In genomic region chr2:45611020-45611737, GRCh38 we compare ENCODE assay signal across 8 cellular contexts. TPM values are rescaled to one million over a fixed set of nuclear protein-coding genes. Genes with fewer than 3 reads are reported as not detected.
A peak's percentile ranks its signal among the peaks of the same experiment; 100 is the strongest.
DNase-seq lines count a peak whose midpoint lies in the region; ATAC-seq and TF ChIP-seq lines count a peak whose summit lies in the region.

SRBD1 (minus strand) TSS chr2:45611267; CDS start chr2:45605441, 5,826 bp downstream.

- no peaks in the 10 kb centered on the region for H3K9me3 Mint-ChIP-seq in WTC11

- no peaks in the 10 kb centered on the region for H3K27me3 Mint-ChIP-seq in WTC11 (ENCODE audit: low read depth)

- H3K27ac Mint-ChIP-seq in WTC11 = peak within 1 kb of the TSS; percentile 96

- DNase-seq in AG04450 (ENCODE audit: low read depth, low spot score) = peak; percentile 71
- DNase-seq in NCI-H226 = peak; percentile 93
- peak; percentile 92 for DNase-seq in WTC11 (ENCODE audit: low spot score)
- peak in 60 of 61 donors; percentile 53 to 95 (median 86) for DNase-seq in caudate nucleus (lab: John Stamatoyannopoulos, UW)
- peak; percentile 93 for DNase-seq in iPS-NIHi7 (ENCODE audit: extremely low spot score)
- DNase-seq in smooth muscle cell of the brain vasculature (ENCODE audit: low read depth, low spot score) = peak; percentile 80

- H3K9me3 ChIP-seq in AG04450 (ENCODE audit: control insufficient read depth, insufficient read depth, low read length) = no peaks in the 10 kb centered on the region

- H3K4me3 Mint-ChIP-seq in WTC11 = peak within 1 kb of the TSS; percentile 95

- ATAC-seq in GM18909 (IDR thresholded peaks at IDR 0.05; ENCODE audit: poor library complexity, unreplicated experiment) (peak; percentile 95), HG03175 (IDR thresholded peaks at IDR 0.05; ENCODE audit: unreplicated experiment) (peak; percentile 94), WTC11 (peak; percentile 94)

- POLR2A ChIA-PET in AG04450 (lab: Yijun Ruan, JAX) = no interaction called here
- POLR2A ChIA-PET in WTC11 (lab: Charles Lee) = interaction anchor here (0.6 kb wide), 1 partner anchor 998 kb away, joined by 3 read pairs; no protein-coding TSS in a partner anchor

- peaks cover 37% of the 10 kb centered on the region for H3K4me1 Mint-ChIP-seq in WTC11

- peak within 1 kb of the TSS; percentile 87 for H3K4me3 ChIP-seq in AG04450 (ENCODE audit: low read depth, low read length)

- CTCF ChIA-PET in AG04450 (lab: Charles Lee) = interaction anchor here (1.9 kb wide), 1 partner anchor 27 kb away, joined by 14 read pairs; no protein-coding TSS in a partner anchor
- CTCF ChIA-PET in WTC11 (lab: Charles Lee) = interaction anchor here (0.7 to 1.4 kb wide), 8 partner anchors 26 to 717 kb away, joined by 3 to 9 read pairs (median 3); partner anchors contain the start of gene SIX2

- no peaks in the 10 kb centered on the region for H3K27me3 ChIP-seq in AG04450 (ENCODE audit: control insufficient read depth, insufficient read depth, low read length)

- H3K27ac ChIP-seq in AG04450 (ENCODE audit: low read depth, low read length) (peak within 1 kb of the TSS; percentile 62), caudate nucleus (ENCODE audit: low read depth, low read length) (peak within 1 kb of the TSS; percentile 78)

- TF ChIP-seq CTCF in AG04450 (IDR thresholded peaks at IDR 0.05; ENCODE audit: low read depth, low read length) = no peak
- no peak for TF ChIP-seq CTCF in WTC11 (IDR thresholded peaks at IDR 0.05)

- H3K36me3 Mint-ChIP-seq in WTC11 = no peaks in the 10 kb centered on the region

TF ChIP-seq in WTC11, 78 proteins besides CTCF, POLR2A, EP300 and RAD21 (continues in another document):
- TF ChIP-seq ATF2 (CRISPR knock-in tag; IDR thresholded peaks at IDR 0.05; ENCODE audit: borderline replicate concordance, low read depth) = no peak
- no peak for TF ChIP-seq ZMAT4 (CRISPR knock-in tag; IDR thresholded peaks at IDR 0.05)
- no peak for TF ChIP-seq AR (CRISPR knock-in tag; IDR thresholded peaks at IDR 0.05)
- no peak for TF ChIP-seq ATF1 (CRISPR knock-in tag; IDR thresholded peaks at IDR 0.05)
- TF ChIP-seq TEAD1 (CRISPR knock-in tag; IDR thresholded peaks at IDR 0.05) = peak; percentile 52; the same call in 1 of the 2 replicates
- TF ChIP-seq TEAD4 (CRISPR knock-in tag; IDR thresholded peaks at IDR 0.05) = 0 out of 2 replicates have a peak, but pooled peaks have one; percentile 40
- no peak for TF ChIP-seq NR3C1 (CRISPR knock-in tag; conservative IDR thresholded peaks at IDR 0.05; ENCODE audit: low read depth)
- TF ChIP-seq HMGA2 (CRISPR knock-in tag; IDR thresholded peaks at IDR 0.05) = no peak
- TF ChIP-seq GABPB1 (CRISPR knock-in tag; IDR thresholded peaks at IDR 0.05) = peak; percentile 62; the same call in 1 of the 2 replicates
- TF ChIP-seq MAX (CRISPR knock-in tag; IDR thresholded peaks at IDR 0.05) = peak; percentile 15; the same call in 1 of the 2 replicates
- peak; percentile 83 for TF ChIP-seq FOXK1 (CRISPR knock-in tag; IDR thresholded peaks at IDR 0.05)
- TF ChIP-seq NFYB (CRISPR knock-in tag; conservative IDR thresholded peaks at IDR 0.05; ENCODE audit: low read depth) = no peak
- no peak for TF ChIP-seq ARID4B (CRISPR knock-in tag; IDR thresholded peaks at IDR 0.05; ENCODE audit: borderline replicate concordance)

RNA-seq across cellular contexts. Expression of gene SRBD1, which starts in this region (rescaled TPM):
- polyA plus RNA-seq in AG04450 (2011; rRNA removed) = 7.2 and 8.7 TPM in 2 replicates
- 13.6 and 26.1 TPM in 2 replicates for polyA minus RNA-seq in AG04450 (2011; rRNA and poly(A)+ RNA removed)
- 19.1 to 23.4 TPM (median 22.8 TPM) in 3 replicates for total RNA-seq in WTC11 (2021)

Comparison
In these comparisons a context has a peak if more than half of its experiments do, and no peak if none do; other contexts are left out.
1. Peak in every context shown above with its lines: DNase-seq, ATAC-seq, H3K4me3 ChIP-seq and H3K27ac ChIP-seq.